12 cellular contexts compared by ENCODE assay signal in the genomic region with DNA sequence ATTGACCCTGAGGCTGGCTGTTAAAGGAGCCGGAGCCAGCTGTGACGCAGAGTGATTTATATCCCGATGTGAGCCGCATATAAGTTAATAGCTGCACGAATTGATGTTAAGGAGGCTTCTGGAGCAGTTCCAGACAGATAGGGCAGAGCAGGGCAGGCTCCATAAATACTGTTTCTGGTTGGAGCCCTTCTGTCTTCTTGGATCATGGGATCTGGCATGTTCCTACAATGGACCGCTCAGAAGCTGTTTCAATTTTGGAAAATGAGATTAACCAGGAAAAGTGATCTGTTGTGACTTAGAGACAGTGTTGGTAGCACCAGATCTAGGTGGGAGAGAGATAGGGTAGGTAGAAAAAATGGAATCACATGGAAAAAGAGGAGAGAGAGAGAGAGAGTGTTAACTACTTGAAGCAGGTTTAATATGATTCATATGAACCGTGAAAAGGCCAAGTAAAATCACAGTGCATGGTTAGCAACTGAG. TPM values are rescaled to one million over a fixed set of nuclear protein-coding genes. Genes with fewer than 3 reads are reported as not detected.
A peak's percentile ranks its signal among the peaks of the same experiment; 100 is the strongest.
DNase-seq lines count a peak whose midpoint lies in the region; ATAC-seq and TF ChIP-seq lines count a peak whose summit lies in the region.
"Had no signal": no experiment of that assay in that cellular context is flagged by ENCODE, and none has a peak within 500 bp of the region (broad histone marks: within the 10 kb centered on the region; RNA-seq: fewer than 3 reads in every experiment).

No MANE protein-coding gene starts in this region.

- CTCF ChIA-PET in SK-N-SH (lab: Yijun Ruan, JAX) = interaction anchor here (0.6 to 7.5 kb wide), 21 partner anchors 9 to 1012 kb away, joined by 3 to 74 read pairs (median 4); no protein-coding TSS in a partner anchor

- H3K9me3 ChIP-seq in SK-N-SH (no peaks in the 10 kb centered on the region), trophoblast cell (ENCODE audit: insufficient read depth, low read depth, low read length) (no peaks in the 10 kb centered on the region)
- H3K9me3 ChIP-seq: breast epithelium, mucosa of descending colon had no signal

- no peak overlapping the region for H4K12ac ChIP-seq in trophoblast cell (ENCODE audit: low read depth, low read length)

- no peak overlapping the region for H3K18ac ChIP-seq in trophoblast cell (ENCODE audit: low read length)

- ATAC-seq in GM19452 (IDR thresholded peaks at IDR 0.05; ENCODE audit: unreplicated experiment) (no peak), GM21360 (IDR thresholded peaks at IDR 0.05; ENCODE audit: unreplicated experiment) (no peak)
- ATAC-seq: mucosa of descending colon had no signal

- H3K23ac ChIP-seq in trophoblast cell (ENCODE audit: low read length) = no peak overlapping the region

- no peak overlapping the region for H3K14ac ChIP-seq in trophoblast cell (ENCODE audit: low read length)

- POLR2A ChIA-PET in SK-N-SH (lab: Yijun Ruan, JAX) = interaction anchor here (0.6 to 1.2 kb wide), 5 partner anchors 35 to 300 kb away, joined by 3 to 11 read pairs (median 3); no protein-coding TSS in a partner anchor

- no peaks in the 10 kb centered on the region for H3K9me2 ChIP-seq in SK-N-SH

- peak in 1 of 2 experiments; percentile 95; a peak in 2 of 4 replicates for TF ChIP-seq EP300 in SK-N-SH (IDR thresholded peaks at IDR 0.05; ENCODE audit: borderline replicate concordance in 1 of 2, low read depth in 1 of 2, low read length in 1 of 2)

- H3K4me2 ChIP-seq in SK-N-SH (peak overlapping the region; percentile 32; the same call in 1 of the 2 replicates), trophoblast cell (ENCODE audit: low read length) (no peak overlapping the region)

- H3K79me2 ChIP-seq in SK-N-SH (ENCODE audit: insufficient read depth) (no peaks in the 10 kb centered on the region), trophoblast cell (ENCODE audit: control insufficient read depth, insufficient read depth, low read length, poor library complexity) (no peaks in the 10 kb centered on the region)

- H2BK12ac ChIP-seq in trophoblast cell (ENCODE audit: low read length) = peak overlapping the region; percentile 19

- peak overlapping the region; percentile 2 to 98; a peak in 3 of 4 replicates for H3K27ac ChIP-seq in SK-N-SH (ENCODE audit: low read depth in 2 of 2, low read length in 1 of 2)
- H3K27ac ChIP-seq in trophoblast cell (ENCODE audit: low read depth, low read length) = no peak overlapping the region
- H3K27ac ChIP-seq: breast epithelium had no signal

- H3K36me3 ChIP-seq in SK-N-SH (replicated peaks in 1 of 2; ENCODE audit: control insufficient read depth in 1 of 2, insufficient read depth in 2 of 2, low read length in 1 of 2) = no peaks in the 10 kb centered on the region
- no peaks in the 10 kb centered on the region for H3K36me3 ChIP-seq in trophoblast cell (ENCODE audit: control insufficient read depth in 1 of 2, insufficient read depth in 2 of 2, low read length in 2 of 2)
- H3K36me3 ChIP-seq: breast epithelium had no signal

- H3K79me1 ChIP-seq in trophoblast cell (ENCODE audit: low read length) = peaks cover 8% of the 10 kb centered on the region

- H2BK5ac ChIP-seq in trophoblast cell (ENCODE audit: low read depth, low read length, poor library complexity) = no peak overlapping the region

- no peak overlapping the region for H4K8ac ChIP-seq in trophoblast cell (ENCODE audit: low read depth, low read length)

- TF ChIP-seq CTCF in SK-N-SH (IDR thresholded peaks at IDR 0.05) = no peak

- H4K20me1 ChIP-seq in SK-N-SH (ENCODE audit: insufficient read depth) = no peaks in the 10 kb centered on the region

- peaks cover 14% of the 10 kb centered on the region for H3F3A ChIP-seq in SK-N-SH (replicated peaks; ENCODE audit: insufficient read depth)

- WGBS in SK-N-SH (ENCODE audit: low lambda C conversion rate) = 27% methylated on average over 7 of the region's 7 CpGs
- no CpG with 5 or more reads among the region's 7 CpGs for WGBS in trophoblast cell (ENCODE audit: extremely low coverage, insufficient coverage, insufficient read length)

- peak; percentile 47 for TF ChIP-seq RAD21 in SK-N-SH (IDR thresholded peaks at IDR 0.05; ENCODE audit: low read length)

- no peak overlapping the region for H3K4me3 ChIP-seq in SK-N-SH (ENCODE audit: low read depth in 2 of 2, low read length in 1 of 2)
- no peak overlapping the region for H3K4me3 ChIP-seq in trophoblast cell (ENCODE audit: low read depth, low read length)
- H3K4me3 ChIP-seq: breast epithelium, mucosa of descending colon had no signal

- H3K4me1 ChIP-seq in SK-N-SH (ENCODE audit: control insufficient read depth in 1 of 2, insufficient read depth in 2 of 2, low read depth in 1 of 2, low read length in 1 of 2) (peaks cover 37 to 43% of the 10 kb centered on the region in 2 experiments), trophoblast cell (ENCODE audit: control insufficient read depth in 1 of 2, insufficient read depth in 2 of 2, low read length in 2 of 2) (peaks cover 13 to 16% of the 10 kb centered on the region in 2 experiments)

- DNase-seq in DMS 273 treated with DMSO at 0.1 percent for 48 hours (lab: John Stamatoyannopoulos, UW) (peak; percentile 77), NCI-H2081 (lab: John Stamatoyannopoulos, UW) (peak; percentile 81 to 96), SK-N-SH (peak; percentile 71), trophoblast cell (no peak), HUDEP-2 (lab: John Stamatoyannopoulos, UW; ENCODE audit: unreplicated experiment in 76 of 76) (no peak)
- DNase-seq in effector CD8-positive, alpha-beta T cell (lab: John Stamatoyannopoulos, UW) = no peak
- DNase-seq: activated CD4-positive, alpha-beta T cell treated with anti-CD3 and anti-CD28 coated beads, Interleukin-2, amount 50 U/mL, for 1 hour; activated effector memory CD4-positive, alpha-beta T cell treated with anti-CD3 and anti-CD28 coated beads, Interleukin-2, amount 50 U/mL, for 16 hours; mucosa of descending colon had no signal

- H3K4ac ChIP-seq in trophoblast cell (ENCODE audit: low read depth, low read length) = no peak overlapping the region

- H3K27me3 ChIP-seq in SK-N-SH (ENCODE audit: insufficient read depth) = no peaks in the 10 kb centered on the region
- H3K27me3 ChIP-seq in trophoblast cell (ENCODE audit: insufficient read depth, low read length) = no peaks in the 10 kb centered on the region
- H3K27me3 ChIP-seq: breast epithelium had no signal

- peak overlapping the region; percentile 8 for H4K91ac ChIP-seq in trophoblast cell (ENCODE audit: low read depth, low read length)

- no peak overlapping the region for H2BK120ac ChIP-seq in trophoblast cell (ENCODE audit: insufficient read depth, low read length, poor library complexity)

- no peak overlapping the region for H2AK5ac ChIP-seq in trophoblast cell (ENCODE audit: low read length)

- H3K9ac ChIP-seq in SK-N-SH = no peak overlapping the region
- H3K9ac ChIP-seq in trophoblast cell (ENCODE audit: low read length) = no peak overlapping the region

- 0 out of 2 replicates have a peak overlapping the region, but pooled peaks have one; percentile 43 for H2AFZ ChIP-seq in SK-N-SH (ENCODE audit: low read depth)
- H2AFZ ChIP-seq in trophoblast cell (ENCODE audit: insufficient read depth, low read length, poor library complexity) = no peak overlapping the region

TF ChIP-seq in SK-N-SH, 30 proteins besides CTCF, POLR2A, EP300 and RAD21 (continues in another document):
- TF ChIP-seq RFX5 (IDR thresholded peaks at IDR 0.05; ENCODE audit: low read length) = 0 out of 2 replicates have a peak, but pooled peaks have one; percentile 9
- no peak for TF ChIP-seq GABPA (IDR thresholded peaks at IDR 0.05; ENCODE audit: low read depth)
- no peak for TF ChIP-seq FOSL2 (IDR thresholded peaks at IDR 0.05; ENCODE audit: borderline replicate concordance, low read depth)
- no peak for TF ChIP-seq NRF1 (IDR thresholded peaks at IDR 0.05; ENCODE audit: low read depth, low read length)
- TF ChIP-seq TAF1 (IDR thresholded peaks at IDR 0.05; ENCODE audit: borderline replicate concordance, low read depth, low read length) = no peak
- peak; percentile 86 for TF ChIP-seq CHD2 (IDR thresholded peaks at IDR 0.05; ENCODE audit: low read length, partially characterized antibody)
- TF ChIP-seq MAX (IDR thresholded peaks at IDR 0.05; ENCODE audit: low read depth) = no peak
- peak; percentile 82 for TF ChIP-seq GATA2 (CRISPR knock-in tag; IDR thresholded peaks at IDR 0.05)
- peak; percentile 58; the same call in 1 of the 2 replicates for TF ChIP-seq NFIC (IDR thresholded peaks at IDR 0.05; ENCODE audit: borderline replicate concordance)
- no peak for TF ChIP-seq ZBTB33 (IDR thresholded peaks at IDR 0.05; ENCODE audit: borderline replicate concordance, low read depth)
- TF ChIP-seq FOXM1 (IDR thresholded peaks at IDR 0.05; ENCODE audit: low read depth) = no peak
- no peak for TF ChIP-seq JUND (IDR thresholded peaks at IDR 0.05)
- no peak for TF ChIP-seq MEF2A (IDR thresholded peaks at IDR 0.05; ENCODE audit: borderline replicate concordance, low read depth)
- TF ChIP-seq MXI1 (IDR thresholded peaks at IDR 0.05; ENCODE audit: low read depth, low read length) = peak; percentile 63; the same call in 1 of the 2 replicates
- TF ChIP-seq YY1 (IDR thresholded peaks at IDR 0.05; ENCODE audit: low read depth) = no peak
- TF ChIP-seq EZH2phosphoT487 (IDR thresholded peaks at IDR 0.05; ENCODE audit: borderline replicate concordance, low read depth) = no peak
- TF ChIP-seq RCOR1 (IDR thresholded peaks at IDR 0.05; ENCODE audit: low read length) = peak; percentile 76

RNA-seq across cellular contexts. Expression of gene IGFBP5, which starts 4.8 kb away (rescaled TPM):
- 156 and 323 TPM in 2 replicates for polyA plus RNA-seq in SK-N-SH (2012; rRNA removed)
- 92.2 and 140 TPM in 2 replicates for polyA plus RNA-seq in SK-N-SH (2012; cell fraction: cytosol; rRNA removed)
- polyA plus RNA-seq in SK-N-SH (2012; cell fraction: nucleus; rRNA removed) = 204 and 262 TPM in 2 replicates
- polyA plus RNA-seq in trophoblast cell (2013) = 356 and 375 TPM in 2 replicates

Comparison
In these comparisons a context has a peak if more than half of its experiments do, and no peak if none do; other contexts are left out.
1. DNase-seq: peak in DMS 273 treated with DMSO at 0.1 percent for 48 hours (single experiment), NCI-H2081 (2 of 2) and SK-N-SH (single experiment); none in trophoblast cell (0 of 2), effector CD8-positive, alpha-beta T cell (single experiment) and HUDEP-2 (0 of 76).